Comparison of ENCODE assay signal across 8 cellular contexts in genomic region chr1:156498447-156499193, GRCh38. TPM values are rescaled to one million over a fixed set of nuclear protein-coding genes. Genes with fewer than 3 reads are reported as not detected.
A peak's percentile ranks its signal among the peaks of the same experiment; 100 is the strongest.
DNase-seq lines count a peak whose midpoint lies in the region; ATAC-seq and TF ChIP-seq lines count a peak whose summit lies in the region.

No MANE protein-coding gene starts in this region.

- TF ChIP-seq CTCF in NB4 (IDR thresholded peaks at IDR 0.05; ENCODE audit: low read depth, low read length) (no peak), upper lobe of right lung (IDR thresholded peaks at IDR 0.05) (no peak), GM13977 (IDR thresholded peaks at IDR 0.05; ENCODE audit: extremely low read depth, insufficient read depth, missing control alignments) (no peak)

- ATAC-seq in memory B cell (ENCODE audit: low read depth) (no peak), upper lobe of right lung (no peak)

- intact Hi-C loops in upper lobe of right lung (cut with DNase I), result no loop called here

- H3K4me3 ChIP-seq in NB4 (ENCODE audit: low read depth, low read length) (peak overlapping the region; percentile 92), upper lobe of right lung (peak overlapping the region; percentile 94)

- peak overlapping the region; percentile 87 for H3K27ac ChIP-seq in cingulate gyrus (ENCODE audit: low read depth, low read length)
- peak overlapping the region; percentile 100 for H3K27ac ChIP-seq in upper lobe of right lung

- no peaks in the 10 kb centered on the region for H3K27me3 Mint-ChIP-seq in memory B cell

- H3K9me3 Mint-ChIP-seq in memory B cell, result no peaks in the 10 kb centered on the region

- peaks cover 56% of the 10 kb centered on the region for H3K4me1 Mint-ChIP-seq in memory B cell

- H3K9me3 ChIP-seq in upper lobe of right lung, result no peaks in the 10 kb centered on the region

- peak overlapping the region; percentile 95 for H3K4me3 Mint-ChIP-seq in memory B cell

- no peak for TF ChIP-seq POLR2A in NB4 (IDR thresholded peaks at IDR 0.05; ENCODE audit: extremely low read depth, insufficient read length)

- no peaks in the 10 kb centered on the region for H3K27me3 ChIP-seq in upper lobe of right lung

- peak overlapping the region; percentile 97 for H3K27ac Mint-ChIP-seq in memory B cell

- H3K36me3 ChIP-seq in upper lobe of right lung, result peaks cover 7% of the 10 kb centered on the region

- in situ Hi-C loops in GM13977 (cut with MboI; ENCODE audit: low pct_unique_long_range_greater_than_20kb, low sequenced_read_pairs, unreplicated experiment), result no loop called here

- DNase-seq in COLO668 (lab: John Stamatoyannopoulos, UW; ENCODE audit: unreplicated experiment) (peak; percentile 20), NB4 (ENCODE audit: low read depth) (peak; percentile 54), memory B cell (ENCODE audit: low spot score in 2 of 2) (no peak), upper lobe of right lung (peak; percentile 66), GM13977 (ENCODE audit: low spot score) (no peak), globus pallidus (ENCODE audit: low spot score) (no peak)
- no peak for DNase-seq in activated CD8-positive, alpha-beta memory T cell treated with anti-CD3 and anti-CD28 coated beads, Interleukin-2, amount 50 U/mL, for 4 hours

- peaks cover 74% of the 10 kb centered on the region for H3K4me1 ChIP-seq in upper lobe of right lung

- peaks cover 2% of the 10 kb centered on the region for H3K36me3 Mint-ChIP-seq in memory B cell

RNA-seq across cellular contexts. Expression of gene MEF2D, which starts 2.0 kb away (rescaled TPM):
- 60.8 TPM for total RNA-seq in upper lobe of right lung

Comparison
In these comparisons a context has a peak if more than half of its experiments do, and no peak if none do; other contexts are left out.
1. DNase-seq: peak in COLO668 (single experiment), NB4 (single experiment) and upper lobe of right lung (single experiment); none in memory B cell (0 of 2), GM13977 (single experiment), globus pallidus (single experiment) and activated CD8-positive, alpha-beta memory T cell treated with anti-CD3 and anti-CD28 coated beads, Interleukin-2, amount 50 U/mL, for 4 hours (single experiment).